2 cellular contexts compared by ENCODE assay signal in the genomic region with DNA sequence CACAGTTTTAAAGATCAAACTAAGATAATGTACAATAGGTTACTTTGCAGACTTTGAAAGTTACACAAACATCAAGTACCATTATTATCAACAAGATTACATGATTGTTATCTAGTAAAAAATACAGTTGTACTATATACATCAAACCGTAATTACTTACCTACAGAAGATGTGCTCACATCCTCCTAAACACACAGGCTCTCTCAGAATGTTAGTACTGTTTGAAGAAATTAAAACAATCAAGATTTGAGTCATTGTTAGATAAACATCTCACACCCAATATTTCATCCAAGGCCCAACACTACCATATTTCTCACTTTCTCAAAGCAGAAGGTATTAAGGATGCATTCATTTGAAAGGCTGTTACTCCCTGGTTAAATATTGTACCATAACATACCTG.
TF ChIP-seq lines count a peak whose summit lies in the region.

No MANE protein-coding gene starts in this region.

TF ChIP-seq in GM12878, 131 proteins besides CTCF, POLR2A, EP300 and RAD21:
- TF ChIP-seq, protein P1, sequence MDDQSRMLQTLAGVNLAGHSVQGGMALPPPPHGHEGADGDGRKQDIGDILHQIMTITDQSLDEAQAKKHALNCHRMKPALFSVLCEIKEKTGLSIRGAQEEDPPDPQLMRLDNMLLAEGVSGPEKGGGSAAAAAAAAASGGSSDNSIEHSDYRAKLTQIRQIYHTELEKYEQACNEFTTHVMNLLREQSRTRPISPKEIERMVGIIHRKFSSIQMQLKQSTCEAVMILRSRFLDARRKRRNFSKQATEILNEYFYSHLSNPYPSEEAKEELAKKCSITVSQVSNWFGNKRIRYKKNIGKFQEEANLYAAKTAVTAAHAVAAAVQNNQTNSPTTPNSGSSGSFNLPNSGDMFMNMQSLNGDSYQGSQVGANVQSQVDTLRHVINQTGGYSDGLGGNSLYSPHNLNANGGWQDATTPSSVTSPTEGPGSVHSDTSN (IDR thresholded peaks at IDR 0.05; ENCODE audit: insufficient replicate concordance, low read depth, low read length), result no peak
- TF ChIP-seq, protein P2, sequence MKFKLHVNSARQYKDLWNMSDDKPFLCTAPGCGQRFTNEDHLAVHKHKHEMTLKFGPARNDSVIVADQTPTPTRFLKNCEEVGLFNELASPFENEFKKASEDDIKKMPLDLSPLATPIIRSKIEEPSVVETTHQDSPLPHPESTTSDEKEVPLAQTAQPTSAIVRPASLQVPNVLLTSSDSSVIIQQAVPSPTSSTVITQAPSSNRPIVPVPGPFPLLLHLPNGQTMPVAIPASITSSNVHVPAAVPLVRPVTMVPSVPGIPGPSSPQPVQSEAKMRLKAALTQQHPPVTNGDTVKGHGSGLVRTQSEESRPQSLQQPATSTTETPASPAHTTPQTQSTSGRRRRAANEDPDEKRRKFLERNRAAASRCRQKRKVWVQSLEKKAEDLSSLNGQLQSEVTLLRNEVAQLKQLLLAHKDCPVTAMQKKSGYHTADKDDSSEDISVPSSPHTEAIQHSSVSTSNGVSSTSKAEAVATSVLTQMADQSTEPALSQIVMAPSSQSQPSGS (IDR thresholded peaks at IDR 0.05; ENCODE audit: low read length), result no peak
- no peak for TF ChIP-seq SMAD1 (IDR thresholded peaks at IDR 0.05; ENCODE audit: low read depth, partially characterized antibody)
- TF ChIP-seq PAX8 (IDR thresholded peaks at IDR 0.05), result no peak
- TF ChIP-seq MYB (IDR thresholded peaks at IDR 0.05; ENCODE audit: borderline replicate concordance, low read depth, low read length), result no peak
- TF ChIP-seq TBL1XR1 (IDR thresholded peaks at IDR 0.05; ENCODE audit: low read depth, low read length), result no peak
- no peak for TF ChIP-seq SMC3 (IDR thresholded peaks at IDR 0.05; ENCODE audit: borderline replicate concordance, low read length)
- TF ChIP-seq, protein P3, sequence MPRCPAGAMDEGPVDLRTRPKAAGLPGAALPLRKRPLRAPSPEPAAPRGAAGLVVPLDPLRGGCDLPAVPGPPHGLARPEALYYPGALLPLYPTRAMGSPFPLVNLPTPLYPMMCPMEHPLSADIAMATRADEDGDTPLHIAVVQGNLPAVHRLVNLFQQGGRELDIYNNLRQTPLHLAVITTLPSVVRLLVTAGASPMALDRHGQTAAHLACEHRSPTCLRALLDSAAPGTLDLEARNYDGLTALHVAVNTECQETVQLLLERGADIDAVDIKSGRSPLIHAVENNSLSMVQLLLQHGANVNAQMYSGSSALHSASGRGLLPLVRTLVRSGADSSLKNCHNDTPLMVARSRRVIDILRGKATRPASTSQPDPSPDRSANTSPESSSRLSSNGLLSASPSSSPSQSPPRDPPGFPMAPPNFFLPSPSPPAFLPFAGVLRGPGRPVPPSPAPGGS (IDR thresholded peaks at IDR 0.05; ENCODE audit: borderline replicate concordance, insufficient read depth, low read depth, low read length, poor library complexity, severe bottlenecking), result no peak
- TF ChIP-seq, protein P4, sequence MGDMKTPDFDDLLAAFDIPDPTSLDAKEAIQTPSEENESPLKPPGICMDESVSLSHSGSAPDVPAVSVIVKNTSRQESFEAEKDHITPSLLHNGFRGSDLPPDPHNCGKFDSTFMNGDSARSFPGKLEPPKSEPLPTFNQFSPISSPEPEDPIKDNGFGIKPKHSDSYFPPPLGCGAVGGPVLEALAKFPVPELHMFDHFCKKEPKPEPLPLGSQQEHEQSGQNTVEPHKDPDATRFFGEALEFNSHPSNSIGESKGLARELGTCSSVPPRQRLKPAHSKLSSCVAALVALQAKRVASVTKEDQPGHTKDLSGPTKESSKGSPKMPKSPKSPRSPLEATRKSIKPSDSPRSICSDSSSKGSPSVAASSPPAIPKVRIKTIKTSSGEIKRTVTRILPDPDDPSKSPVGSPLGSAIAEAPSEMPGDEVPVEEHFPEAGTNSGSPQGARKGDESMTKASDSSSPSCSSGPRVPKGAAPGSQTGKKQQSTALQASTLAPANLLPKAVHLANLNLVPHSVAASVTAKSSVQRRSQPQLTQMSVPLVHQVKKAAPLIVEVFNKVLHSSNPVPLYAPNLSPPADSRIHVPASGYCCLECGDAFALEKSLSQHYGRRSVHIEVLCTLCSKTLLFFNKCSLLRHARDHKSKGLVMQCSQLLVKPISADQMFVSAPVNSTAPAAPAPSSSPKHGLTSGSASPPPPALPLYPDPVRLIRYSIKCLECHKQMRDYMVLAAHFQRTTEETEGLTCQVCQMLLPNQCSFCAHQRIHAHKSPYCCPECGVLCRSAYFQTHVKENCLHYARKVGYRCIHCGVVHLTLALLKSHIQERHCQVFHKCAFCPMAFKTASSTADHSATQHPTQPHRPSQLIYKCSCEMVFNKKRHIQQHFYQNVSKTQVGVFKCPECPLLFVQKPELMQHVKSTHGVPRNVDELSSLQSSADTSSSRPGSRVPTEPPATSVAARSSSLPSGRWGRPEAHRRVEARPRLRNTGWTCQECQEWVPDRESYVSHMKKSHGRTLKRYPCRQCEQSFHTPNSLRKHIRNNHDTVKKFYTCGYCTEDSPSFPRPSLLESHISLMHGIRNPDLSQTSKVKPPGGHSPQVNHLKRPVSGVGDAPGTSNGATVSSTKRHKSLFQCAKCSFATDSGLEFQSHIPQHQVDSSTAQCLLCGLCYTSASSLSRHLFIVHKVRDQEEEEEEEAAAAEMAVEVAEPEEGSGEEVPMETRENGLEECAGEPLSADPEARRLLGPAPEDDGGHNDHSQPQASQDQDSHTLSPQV (IDR thresholded peaks at IDR 0.05), result no peak
- TF ChIP-seq BMI1 (IDR thresholded peaks at IDR 0.05; ENCODE audit: borderline replicate concordance), result no peak
- no peak for TF ChIP-seq TARDBP (IDR thresholded peaks at IDR 0.05; ENCODE audit: borderline replicate concordance)
- no peak for TF ChIP-seq KLF5 (IDR thresholded peaks at IDR 0.05; ENCODE audit: partially characterized antibody)
- no peak for TF ChIP-seq KAT2A (conservative IDR thresholded peaks at IDR 0.05; ENCODE audit: control insufficient read depth, low read depth, low read length)

TF ChIP-seq in GM23338, 12 proteins besides CTCF, POLR2A, EP300 and RAD21:
- TF ChIP-seq CREB1 (CRISPR knock-in tag; IDR thresholded peaks at IDR 0.05; ENCODE audit: low read depth), result no peak
- no peak for TF ChIP-seq EZH2 (IDR thresholded peaks at IDR 0.05; ENCODE audit: low read depth, unreplicated experiment)
- no peak for TF ChIP-seq ZNF331 (CRISPR knock-in tag; IDR thresholded peaks at IDR 0.05; ENCODE audit: low read depth)
- TF ChIP-seq NANOG (IDR thresholded peaks at IDR 0.05; ENCODE audit: borderline replicate concordance), result no peak
- no peak for TF ChIP-seq POLR2AphosphoS5 (IDR thresholded peaks at IDR 0.05; ENCODE audit: low read depth)
- TF ChIP-seq JUNB (IDR thresholded peaks at IDR 0.05; ENCODE audit: unreplicated experiment), result no peak
- TF ChIP-seq, protein P5, sequence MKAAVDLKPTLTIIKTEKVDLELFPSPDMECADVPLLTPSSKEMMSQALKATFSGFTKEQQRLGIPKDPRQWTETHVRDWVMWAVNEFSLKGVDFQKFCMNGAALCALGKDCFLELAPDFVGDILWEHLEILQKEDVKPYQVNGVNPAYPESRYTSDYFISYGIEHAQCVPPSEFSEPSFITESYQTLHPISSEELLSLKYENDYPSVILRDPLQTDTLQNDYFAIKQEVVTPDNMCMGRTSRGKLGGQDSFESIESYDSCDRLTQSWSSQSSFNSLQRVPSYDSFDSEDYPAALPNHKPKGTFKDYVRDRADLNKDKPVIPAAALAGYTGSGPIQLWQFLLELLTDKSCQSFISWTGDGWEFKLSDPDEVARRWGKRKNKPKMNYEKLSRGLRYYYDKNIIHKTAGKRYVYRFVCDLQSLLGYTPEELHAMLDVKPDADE (IDR thresholded peaks at IDR 0.05), result no peak
- no peak for TF ChIP-seq STAT1 (IDR thresholded peaks at IDR 0.05; ENCODE audit: unreplicated experiment)
